Comparison of ENCODE assay signal across 13 cellular contexts in genomic region chr9:97487107-97487506, GRCh38. TPM values are rescaled to one million over a fixed set of nuclear protein-coding genes. Genes with fewer than 3 reads are reported as not detected.
DNase-seq lines count a peak whose midpoint lies in the region; ATAC-seq, FAIRE-seq and TF ChIP-seq lines count a peak whose summit lies in the region.
"Had no signal": no experiment of that assay in that cellular context is flagged by ENCODE, and none has a peak within 500 bp of the region (broad histone marks: within the 10 kb centered on the region; RNA-seq: fewer than 3 reads in every experiment).

No MANE protein-coding gene starts in this region.

- peak; percentile 47 for DNase-seq in HEK293T (ENCODE audit: extremely low spot score)
- no peak for DNase-seq in left lobe of liver (ENCODE audit: low spot score)
- no peak for DNase-seq in RCC 7860 (ENCODE audit: low spot score)
- DNase-seq in NCI-H526 treated with DMSO at 0.1 percent for 48 hours (lab: John Stamatoyannopoulos, UW), result no peak
- DNase-seq in HuH-7.5 (ENCODE audit: low spot score), result no peak
- DNase-seq: activated CD4-positive, alpha-beta T cell treated with anti-CD3 and anti-CD28 coated beads, Interleukin-2, amount 50 U/mL, for 48 hours; activated naive CD8-positive, alpha-beta T cell treated with anti-CD3 and anti-CD28 coated beads, Interleukin-2, amount 50 U/mL, for 24 hours; lower lobe of right lung; NCI-H1092 had no signal

- CTCF ChIA-PET in HEK293T (lab: Yijun Ruan, JAX), result interaction anchor here (1.0 to 1.1 kb wide), 2 partner anchors 18 to 88 kb away, joined by 3 read pairs; no protein-coding TSS in a partner anchor

- no peak overlapping the region for H3K27ac ChIP-seq in C4-2B
- no peak overlapping the region for H3K27ac ChIP-seq in VCaP
- H3K27ac ChIP-seq: lower lobe of right lung had no signal

- no peak for FAIRE-seq in RCC 7860 (lab: Jason Lieb, UNC)

- ATAC-seq in left lobe of liver, result peak; percentile 86
- no peak for ATAC-seq in HG02571 (IDR thresholded peaks at IDR 0.05; ENCODE audit: unreplicated experiment)
- ATAC-seq: activated naive CD8-positive, alpha-beta T cell treated with anti-CD3 and anti-CD28 coated beads, Interleukin-2, amount 50 U/mL, for 24 hours had no signal

- TF ChIP-seq CTCF in C4-2B (conservative IDR thresholded peaks at IDR 0.05) (peak; percentile 71), VCaP (conservative IDR thresholded peaks at IDR 0.05) (peak; percentile 69)

- POLR2A ChIA-PET in HEK293T (lab: Yijun Ruan, JAX), result no interaction called here

TF ChIP-seq in HEK293T, 16 proteins besides CTCF, POLR2A, EP300 and RAD21:
- TF ChIP-seq FOXK2 (IDR thresholded peaks at IDR 0.05) (no peak), SUZ12 (IDR thresholded peaks at IDR 0.05) (no peak), PKNOX1 (IDR thresholded peaks at IDR 0.05) (no peak), FOXA1 (IDR thresholded peaks at IDR 0.05) (no peak), FOXM1 (IDR thresholded peaks at IDR 0.05; ENCODE audit: borderline replicate concordance) (no peak), HDGF (IDR thresholded peaks at IDR 0.05; ENCODE audit: borderline replicate concordance) (no peak), ARNT (IDR thresholded peaks at IDR 0.05) (no peak), NFRKB (IDR thresholded peaks at IDR 0.05) (no peak), LEF1 (IDR thresholded peaks at IDR 0.05; ENCODE audit: borderline replicate concordance) (no peak), BHLHE40 (IDR thresholded peaks at IDR 0.05; ENCODE audit: borderline replicate concordance) (no peak)
TF ChIP-seq in HEK293T: peak in this region for 0.

RNA-seq across cellular contexts. Expression of gene TMOD1, which starts 14.4 kb away (rescaled TPM):
- 10.6 TPM for total RNA-seq in left lobe of liver
- total RNA-seq: G401 had no signal
